Comparison of ENCODE assay signal across 15 cellular contexts in genomic region chr1:110148961-110149360, GRCh38. TPM values are rescaled to one million over a fixed set of nuclear protein-coding genes. Genes with fewer than 3 reads are reported as not detected.
A peak's percentile ranks its signal among the peaks of the same experiment; 100 is the strongest.
DNase-seq lines count a peak whose midpoint lies in the region; ATAC-seq, FAIRE-seq and TF ChIP-seq lines count a peak whose summit lies in the region.
"Had no signal": no experiment of that assay in that cellular context is flagged by ENCODE, and none has a peak within 500 bp of the region (broad histone marks: within the 10 kb centered on the region; RNA-seq: fewer than 3 reads in every experiment).

No MANE protein-coding gene starts in this region.

- no peaks in the 10 kb centered on the region for H3K4me1 Mint-ChIP-seq in activated T-cell treated with anti-CD3 and anti-CD28 coated beads, Interleukin-2, amount 50 U/mL, for 4 hours (ENCODE audit: low read depth)
- H3K4me1 Mint-ChIP-seq: stimulated activated effector memory CD8-positive, alpha-beta T cell treated with anti-CD3 and anti-CD28 coated beads, Interleukin-12 subunit alpha, Interleukin-12 subunit beta, amount 100 ng/mL, for 72 hours had no signal

- no peak overlapping the region for H3K4me3 ChIP-seq in AG09309 (ENCODE audit: control insufficient read depth, low read depth, low read length)
- H3K4me3 ChIP-seq: lower lobe of right lung had no signal

- no peaks in the 10 kb centered on the region for H3K9me3 Mint-ChIP-seq in activated T-cell treated with anti-CD3 and anti-CD28 coated beads, Interleukin-2, amount 50 U/mL, for 4 hours
- H3K9me3 Mint-ChIP-seq: stimulated activated effector memory CD8-positive, alpha-beta T cell treated with anti-CD3 and anti-CD28 coated beads, Interleukin-12 subunit alpha, Interleukin-12 subunit beta, amount 100 ng/mL, for 72 hours had no signal

- TF ChIP-seq CTCF in AG09309 (IDR thresholded peaks at IDR 0.05; ENCODE audit: control insufficient read depth, insufficient read depth, low read depth, low read length, missing control alignments) = peak; percentile 34
- peak; percentile 43 for TF ChIP-seq CTCF in GM12873 (IDR thresholded peaks at IDR 0.05; ENCODE audit: insufficient read depth, low read depth, low read length, missing control alignments)

- H3K36me3 Mint-ChIP-seq in activated T-cell treated with anti-CD3 and anti-CD28 coated beads, Interleukin-2, amount 50 U/mL, for 4 hours (ENCODE audit: insufficient read depth) = no peaks in the 10 kb centered on the region
- H3K36me3 Mint-ChIP-seq: stimulated activated effector memory CD8-positive, alpha-beta T cell treated with anti-CD3 and anti-CD28 coated beads, Interleukin-12 subunit alpha, Interleukin-12 subunit beta, amount 100 ng/mL, for 72 hours had no signal

- DNase-seq in AG09309 (ENCODE audit: low read depth) (no peak), NCI-H526 (lab: John Stamatoyannopoulos, UW) (peak; percentile 25 to 65), epidermal melanocyte (ENCODE audit: insufficient read length, low spot score) (peak; percentile 41), urothelium cell line (ENCODE audit: low spot score) (no peak)
- DNase-seq in activated CD4-positive, alpha-beta T cell treated with anti-CD3 and anti-CD28 coated beads for 1 hour = no peak
- no peak for DNase-seq in activated T-cell treated with anti-CD3 and anti-CD28 coated beads, Interleukin-2, amount 50 U/mL, for 4 hours
- DNase-seq: effector memory CD4-positive, alpha-beta T cell; lower lobe of right lung; NCI-H1436 treated with DMSO at 0.1 percent for 48 hours; T-helper 9 cell had no signal

- no peak for FAIRE-seq in urothelium cell line (lab: Jason Lieb, UNC)

- no peak overlapping the region for H3K4me3 Mint-ChIP-seq in activated T-cell treated with anti-CD3 and anti-CD28 coated beads, Interleukin-2, amount 50 U/mL, for 4 hours
- H3K4me3 Mint-ChIP-seq: stimulated activated effector memory CD8-positive, alpha-beta T cell treated with anti-CD3 and anti-CD28 coated beads, Interleukin-12 subunit alpha, Interleukin-12 subunit beta, amount 100 ng/mL, for 72 hours had no signal

- no peak for ATAC-seq in activated T-cell treated with anti-CD3 and anti-CD28 coated beads, Interleukin-2, amount 50 U/mL, for 4 hours
- no peak for ATAC-seq in activated CD4-positive, CD25-positive, alpha-beta regulatory T cell treated with anti-CD3 and anti-CD28 coated beads, Interleukin-2, amount 50 U/mL, for 24 hours
- ATAC-seq: lower lobe of right lung; stimulated activated effector memory CD8-positive, alpha-beta T cell treated with anti-CD3 and anti-CD28 coated beads, Interleukin-12 subunit alpha, Interleukin-12 subunit beta, amount 100 ng/mL, for 72 hours had no signal

- peaks cover 25% of the 10 kb centered on the region for H3K27me3 Mint-ChIP-seq in activated T-cell treated with anti-CD3 and anti-CD28 coated beads, Interleukin-2, amount 50 U/mL, for 4 hours (ENCODE audit: low read depth)

RNA-seq across cellular contexts. Expression of gene SLC6A17, which starts 1.3 kb away (rescaled TPM):
- under 1 TPM in 2 of 3 donors, not detected in 1; 0.05 to 0.10 TPM for total RNA-seq in activated T-cell treated with anti-CD3 and anti-CD28 coated beads, Interleukin-2, amount 50 U/mL, for 4 hours
- total RNA-seq: lower lobe of right lung had no signal

RNA-seq across cellular contexts. Expression of gene UBL4B, which starts 36.7 kb away (rescaled TPM):
- not detected for total RNA-seq in activated T-cell treated with anti-CD3 and anti-CD28 coated beads, Interleukin-2, amount 50 U/mL, for 4 hours
- total RNA-seq: G401, lower lobe of right lung, skeletal muscle tissue had no signal

Comparison
In these comparisons a context has a peak if more than half of its experiments do, and no peak if none do; other contexts are left out.
1. DNase-seq: peak in NCI-H526 (2 of 2) and epidermal melanocyte (single experiment); none in AG09309 (single experiment), urothelium cell line (single experiment), activated CD4-positive, alpha-beta T cell treated with anti-CD3 and anti-CD28 coated beads for 1 hour (single experiment) and activated T-cell treated with anti-CD3 and anti-CD28 coated beads, Interleukin-2, amount 50 U/mL, for 4 hours (single experiment).